In the genomic region with DNA sequence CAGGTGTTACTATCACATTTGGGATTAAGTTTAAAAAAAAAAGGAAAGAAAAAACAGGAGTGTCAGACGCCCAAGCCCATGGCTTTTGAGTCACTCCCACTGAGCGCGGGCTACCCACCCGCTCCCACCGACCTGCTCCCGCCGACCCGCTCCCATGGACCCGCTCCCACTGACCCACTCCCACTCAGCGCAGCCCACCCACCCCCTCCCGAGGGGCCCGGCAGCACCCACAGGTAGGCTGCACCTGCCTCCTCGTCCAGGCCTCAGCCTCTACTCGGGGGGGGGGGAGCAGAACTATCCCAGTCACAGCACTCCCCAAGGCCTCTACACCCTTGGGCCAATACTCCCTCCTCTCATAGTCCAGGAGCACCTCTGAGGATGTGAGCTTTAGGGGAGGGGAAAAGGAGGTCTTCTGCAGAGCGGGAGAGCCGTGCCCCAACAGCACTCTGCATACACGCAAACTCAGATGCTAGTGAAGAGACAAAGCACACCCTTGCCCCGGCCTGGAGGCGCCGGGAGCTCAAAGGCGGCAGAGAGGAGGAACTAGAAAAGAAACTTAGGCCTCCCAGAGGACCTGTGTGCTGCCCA, we compare ENCODE assay signal across 9 cellular contexts. TPM values are rescaled to one million over a fixed set of nuclear protein-coding genes. Genes with fewer than 3 reads are reported as not detected.
DNase-seq lines count a peak whose midpoint lies in the region; ATAC-seq and TF ChIP-seq lines count a peak whose summit lies in the region.
"Had no signal": no experiment of that assay in that cellular context is flagged by ENCODE, and none has a peak within 500 bp of the region (broad histone marks: within the 10 kb centered on the region; RNA-seq: fewer than 3 reads in every experiment).

No MANE protein-coding gene starts in this region.

- no peak overlapping the region for H4K91ac ChIP-seq in trophoblast cell (ENCODE audit: low read depth, low read length)

- TF ChIP-seq CTCF in Calu3 (IDR thresholded peaks at IDR 0.05; ENCODE audit: unreplicated experiment) (no peak), OCI-LY1 (IDR thresholded peaks at IDR 0.05; ENCODE audit: low read length) (no peak), GM13977 (IDR thresholded peaks at IDR 0.05; ENCODE audit: extremely low read depth, insufficient read depth, missing control alignments) (no peak), foreskin keratinocyte (conservative IDR thresholded peaks at IDR 0.05) (no peak)

- peaks cover 2% of the 10 kb centered on the region for H3K79me1 ChIP-seq in trophoblast cell (ENCODE audit: low read length)

- no peak overlapping the region for H3K14ac ChIP-seq in trophoblast cell (ENCODE audit: low read length)

- H3K27me3 Mint-ChIP-seq in Calu3 (ENCODE audit: unreplicated experiment): no peaks in the 10 kb centered on the region
- H3K27me3 Mint-ChIP-seq in effector memory CD8-positive, alpha-beta T cell: no peaks in the 10 kb centered on the region

- H3K4me1 Mint-ChIP-seq in Calu3 (ENCODE audit: low read depth, unreplicated experiment): peaks cover 30% of the 10 kb centered on the region
- peaks cover 42 to 47% of the 10 kb centered on the region in 2 donors for H3K4me1 Mint-ChIP-seq in effector memory CD8-positive, alpha-beta T cell (ENCODE audit: low read depth in 2 of 2)

- CTCF ChIA-PET in Calu3 (lab: Charles Lee): interaction anchor here (0.6 kb wide), 1 partner anchor 327 kb away, joined by 5 read pairs; no protein-coding TSS in a partner anchor

- H3K9me3 ChIP-seq in OCI-LY1 (ENCODE audit: low read length): no peaks in the 10 kb centered on the region
- H3K9me3 ChIP-seq in trophoblast cell (ENCODE audit: insufficient read depth, low read depth, low read length): no peaks in the 10 kb centered on the region

- H3K79me2 ChIP-seq in OCI-LY1 (ENCODE audit: insufficient read depth, low read length) (peaks cover 60% of the 10 kb centered on the region), trophoblast cell (ENCODE audit: control insufficient read depth, insufficient read depth, low read length, poor library complexity) (peaks cover 14% of the 10 kb centered on the region)

- in situ Hi-C loops in GM13977 (cut with MboI; ENCODE audit: low pct_unique_long_range_greater_than_20kb, low sequenced_read_pairs, unreplicated experiment): no loop called here

- BruUV-seq in Calu3 (replicated peaks; lab: Mats Ljungman, UMichigan): no TSS peak

- H2AK5ac ChIP-seq in trophoblast cell (ENCODE audit: low read length): no peak overlapping the region

- H3K27ac Mint-ChIP-seq in Calu3 (ENCODE audit: unreplicated experiment): peak overlapping the region; percentile 97
- peak overlapping the region; percentile 73 to 80 for H3K27ac Mint-ChIP-seq in effector memory CD8-positive, alpha-beta T cell

- H3K36me3 ChIP-seq in OCI-LY1 (ENCODE audit: insufficient read depth, low read length): peaks cover 17% of the 10 kb centered on the region; the same call in 1 of the 2 replicates
- peaks cover 5 to 10% of the 10 kb centered on the region in 2 experiments for H3K36me3 ChIP-seq in trophoblast cell (ENCODE audit: control insufficient read depth in 1 of 2, insufficient read depth in 2 of 2, low read length in 2 of 2)

- no peak overlapping the region for H4K8ac ChIP-seq in trophoblast cell (ENCODE audit: low read depth, low read length)

- H3K9me2 ChIP-seq in OCI-LY1 (ENCODE audit: low read depth, low read length): no peaks in the 10 kb centered on the region

- H3K27me3 ChIP-seq in OCI-LY1 (ENCODE audit: insufficient read depth, low read length): no peaks in the 10 kb centered on the region
- no peaks in the 10 kb centered on the region for H3K27me3 ChIP-seq in trophoblast cell (ENCODE audit: insufficient read depth, low read length)
- H3K27me3 ChIP-seq in foreskin keratinocyte: no peaks in the 10 kb centered on the region

- no peak overlapping the region for H2BK12ac ChIP-seq in trophoblast cell (ENCODE audit: low read length)

- ATAC-seq in effector memory CD8-positive, alpha-beta T cell (replicated peaks): no peak
- ATAC-seq in foreskin keratinocyte: no peak

- no peak overlapping the region for H2BK120ac ChIP-seq in trophoblast cell (ENCODE audit: insufficient read depth, low read length, poor library complexity)

- H3K23ac ChIP-seq in trophoblast cell (ENCODE audit: low read length): no peak overlapping the region

- H3K4me1 ChIP-seq in OCI-LY1 (ENCODE audit: insufficient read depth, low read length, severe bottlenecking) (peaks cover 42% of the 10 kb centered on the region), trophoblast cell (ENCODE audit: control insufficient read depth in 1 of 2, insufficient read depth in 2 of 2, low read length in 2 of 2) (peaks cover 18 to 29% of the 10 kb centered on the region in 2 experiments), foreskin keratinocyte (peaks cover 10% of the 10 kb centered on the region)

- no peaks in the 10 kb centered on the region for H3K9me3 Mint-ChIP-seq in Calu3 (ENCODE audit: low read depth, unreplicated experiment)
- no peaks in the 10 kb centered on the region for H3K9me3 Mint-ChIP-seq in effector memory CD8-positive, alpha-beta T cell

- H2BK5ac ChIP-seq in trophoblast cell (ENCODE audit: low read depth, low read length, poor library complexity): no peak overlapping the region

- no CpG with 5 or more reads among the region's 21 CpGs for WGBS in trophoblast cell (ENCODE audit: extremely low coverage, insufficient coverage, insufficient read length)

- H3K4me3 Mint-ChIP-seq in Calu3 (ENCODE audit: low read depth, unreplicated experiment): peak overlapping the region; percentile 96
- H3K4me3 Mint-ChIP-seq in effector memory CD8-positive, alpha-beta T cell: peak overlapping the region; percentile 83 to 84

- no peaks in the 10 kb centered on the region for H3F3A ChIP-seq in OCI-LY1 (ENCODE audit: insufficient read depth, low read length)

- no peak overlapping the region for H3K18ac ChIP-seq in trophoblast cell (ENCODE audit: low read length)

- DNase-seq in Calu3: no peak
- no peak for DNase-seq in effector memory CD8-positive, alpha-beta T cell
- DNase-seq in trophoblast cell: no peak
- DNase-seq in GM13977 (ENCODE audit: low spot score): no peak
- no peak for DNase-seq in foreskin keratinocyte
- DNase-seq in SIG-M5 (lab: John Stamatoyannopoulos, UW): no peak
- no peak for DNase-seq in glomerular visceral epithelial cell (ENCODE audit: extremely low spot score)

- H3K4ac ChIP-seq in trophoblast cell (ENCODE audit: low read depth, low read length): peak overlapping the region; percentile 78

- H4K12ac ChIP-seq in trophoblast cell (ENCODE audit: low read depth, low read length): no peak overlapping the region

- H3K4me3 ChIP-seq in OCI-LY1 (ENCODE audit: low read depth, low read length, poor library complexity, severe bottlenecking) (peak overlapping the region; percentile 99), trophoblast cell (ENCODE audit: low read depth, low read length) (no peak overlapping the region)

- intact Hi-C loops in Calu3 (cut with micrococcal nuclease; ENCODE audit: unreplicated experiment): no loop called here

- peaks cover 49% of the 10 kb centered on the region for H3K36me3 Mint-ChIP-seq in Calu3 (ENCODE audit: insufficient read depth, unreplicated experiment)
- peaks cover 41% of the 10 kb centered on the region for H3K36me3 Mint-ChIP-seq in effector memory CD8-positive, alpha-beta T cell (ENCODE audit: insufficient read depth)

- no peaks in the 10 kb centered on the region for H4K20me1 ChIP-seq in OCI-LY1 (ENCODE audit: insufficient read depth, low read length)

- H3K4me2 ChIP-seq in OCI-LY1 (ENCODE audit: low read length): peak overlapping the region; percentile 88
- H3K4me2 ChIP-seq in trophoblast cell (ENCODE audit: low read length): no peak overlapping the region

- H2AFZ ChIP-seq in OCI-LY1 (ENCODE audit: low read length): no peak overlapping the region
- peak overlapping the region; percentile 28 for H2AFZ ChIP-seq in trophoblast cell (ENCODE audit: insufficient read depth, low read length, poor library complexity)

- H3K27ac ChIP-seq in OCI-LY1 (ENCODE audit: low read depth, low read length, poor library complexity, severe bottlenecking) (peak overlapping the region; percentile 70), trophoblast cell (ENCODE audit: low read depth, low read length) (no peak overlapping the region), foreskin keratinocyte (no peak overlapping the region)

- H3K9ac ChIP-seq in OCI-LY1 (ENCODE audit: low read length) (peak overlapping the region; percentile 93; the same call in 1 of the 2 replicates), trophoblast cell (ENCODE audit: low read length) (no peak overlapping the region)

RNA-seq across cellular contexts. Expression of a gene that starts 2.9 kb away (rescaled TPM):
- total RNA-seq in Calu3 (2022): 103 and 113 TPM in 2 replicates
- 28.9 and 29.4 TPM in 2 replicates for polyA plus RNA-seq in trophoblast cell (2013)
- total RNA-seq in foreskin keratinocyte: 72.3 and 89.1 TPM in 2 replicates
- 35.7 and 43.6 TPM in 2 replicates for polyA plus RNA-seq in foreskin keratinocyte

RNA-seq across cellular contexts. Expression of a gene that starts 40.8 kb away (rescaled TPM):
- total RNA-seq in Calu3 (2022) (0.15 TPM in 1 of 2 replicates, not detected in the other), foreskin keratinocyte (0.07 TPM in 1 of 2 replicates, not detected in the other)
- 0.08 TPM in 2 replicates for polyA plus RNA-seq in trophoblast cell (2013)
- polyA plus RNA-seq in foreskin keratinocyte: 0.03 TPM in 2 replicates
- polyA plus RNA-seq: aorta had no signal
